In the genomic region with DNA sequence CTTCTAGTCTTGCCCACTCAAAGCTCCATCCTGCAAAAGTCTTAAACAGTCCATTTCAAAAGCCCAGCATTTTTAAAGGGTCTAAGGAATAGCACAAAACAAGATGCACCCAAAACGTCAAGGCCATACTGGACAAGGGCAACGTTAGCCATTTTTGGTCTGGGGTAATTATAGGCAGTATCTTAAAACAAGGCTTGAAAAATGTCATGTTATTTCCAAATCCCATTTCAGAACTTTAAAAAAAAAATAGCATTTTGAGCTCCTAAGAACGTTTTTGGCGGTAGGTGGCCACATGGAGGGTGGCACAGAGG, we compare ENCODE assay signal across 8 cellular contexts. TPM values are rescaled to one million over a fixed set of nuclear protein-coding genes. Genes with fewer than 3 reads are reported as not detected.
DNase-seq lines count a peak whose midpoint lies in the region; ATAC-seq, FAIRE-seq and TF ChIP-seq lines count a peak whose summit lies in the region.

No MANE protein-coding gene starts in this region.

- H2AFZ ChIP-seq in ACC112 (ENCODE audit: low read length, unreplicated experiment) (peak overlapping the region; percentile 99), keratinocyte (ENCODE audit: control insufficient read depth, low read length) (peak overlapping the region; percentile 96)

- POLR2A ChIA-PET in activated CD8-positive, alpha-beta T cell treated with anti-CD3 and anti-CD28 coated beads, Interleukin-2, amount 10 ng/mL, durations not matched to agents 7 days and 5 days (lab: Charles Lee) = interaction anchor here (0.8 to 1.0 kb wide), 3 partner anchors 14 to 150 kb away, joined by 3 to 7 read pairs (median 4); no protein-coding TSS in a partner anchor

- H3K9me3 ChIP-seq in keratinocyte (ENCODE audit: control insufficient read depth, low read depth, low read length) (no peaks in the 10 kb centered on the region), tibial nerve (no peaks in the 10 kb centered on the region)

- peak overlapping the region; percentile 88 for H3K9ac ChIP-seq in keratinocyte (ENCODE audit: control insufficient read depth, extremely low read depth, insufficient read depth, low read length)

- DNase-seq in activated CD8-positive, alpha-beta T cell treated with anti-CD3 and anti-CD28 coated beads, Interleukin-2, amount 10 ng/mL, durations not matched to agents 7 days and 5 days = no peak
- DNase-seq in keratinocyte (ENCODE audit: low read depth, low spot score) = no peak
- DNase-seq in tibial nerve (ENCODE audit: low spot score in 2 of 2) = no peak
- DNase-seq in NCI-H524 (lab: John Stamatoyannopoulos, UW) = no peak
- no peak for DNase-seq in amygdala (lab: John Stamatoyannopoulos, UW)
- DNase-seq in stimulated activated naive CD4-positive, alpha-beta T cell treated with Interleukin-2 at 50 U/mL for 16 hours (lab: John Stamatoyannopoulos, UW) = no peak

- H3K36me3 ChIP-seq in ACC112 (ENCODE audit: insufficient read depth, low read length) = peaks cover 9% of the 10 kb centered on the region; the same call in 1 of the 2 replicates
- peaks cover 3 to 7% of the 10 kb centered on the region in 2 experiments for H3K36me3 ChIP-seq in keratinocyte (ENCODE audit: control insufficient read depth in 2 of 2, extremely low read depth in 1 of 2, insufficient read depth in 2 of 2, low read length in 2 of 2)
- no peaks in the 10 kb centered on the region for H3K36me3 ChIP-seq in tibial nerve

- H3K27me3 Mint-ChIP-seq in activated CD8-positive, alpha-beta T cell treated with anti-CD3 and anti-CD28 coated beads, Interleukin-2, amount 10 ng/mL, durations not matched to agents 7 days and 5 days (ENCODE audit: low read depth) = no peaks in the 10 kb centered on the region

- dilution Hi-C loops in keratinocyte (cut with MboI; ENCODE audit: extremely low pct_ligation_motif_present, low sequenced_read_pairs) = no loop called here

- no peak for FAIRE-seq in keratinocyte (lab: Jason Lieb, UNC)

- H3K4me1 ChIP-seq in ACC112 (ENCODE audit: control insufficient read depth, insufficient read depth, low read length, unreplicated experiment) = peaks cover 18% of the 10 kb centered on the region
- H3K4me1 ChIP-seq in keratinocyte (ENCODE audit: control insufficient read depth, extremely low read depth, insufficient read depth, low read length) = peaks cover 21% of the 10 kb centered on the region
- peaks cover 0 to 35% (median 24%) of the 10 kb centered on the region in 4 donors for H3K4me1 ChIP-seq in tibial nerve

- WGBS in tibial nerve, 2 donors = 0 to 2% methylated on average over 4 of the region's 4 CpGs

- TF ChIP-seq CTCF in keratinocyte (optimal IDR thresholded peaks at IDR 0.05 in 1 of 3, IDR thresholded peaks at IDR 0.05 in 1 of 3, conservative IDR thresholded peaks at IDR 0.05 in 1 of 3; ENCODE audit: extremely low read depth in 1 of 3, insufficient read depth in 2 of 3, low read length in 3 of 3) = peak in 1 of 3 experiments; percentile 14
- peak in 1 of 5 experiments; percentile 13 for TF ChIP-seq CTCF in tibial nerve (IDR thresholded peaks at IDR 0.05)

- peak overlapping the region; percentile 91 for H3K4me3 ChIP-seq in ACC112 (ENCODE audit: low read depth, low read length)
- peak overlapping the region; percentile 83 to 97 (median 88) for H3K4me3 ChIP-seq in keratinocyte (ENCODE audit: control insufficient read depth in 2 of 3, extremely low read depth in 1 of 3, insufficient read depth in 2 of 3, low read depth in 1 of 3, low read length in 3 of 3)
- H3K4me3 ChIP-seq in tibial nerve = peak overlapping the region; percentile 81 to 99 (median 92)

- H3K4me1 Mint-ChIP-seq in activated CD8-positive, alpha-beta T cell treated with anti-CD3 and anti-CD28 coated beads, Interleukin-2, amount 10 ng/mL, durations not matched to agents 7 days and 5 days (ENCODE audit: low read depth) = peaks cover 40% of the 10 kb centered on the region

- H3K9me1 ChIP-seq in keratinocyte (ENCODE audit: control insufficient read depth, extremely low read depth, insufficient read depth, low read length) = no peaks in the 10 kb centered on the region

- H3K27me3 ChIP-seq in ACC112 (ENCODE audit: insufficient read depth, low read length) (no peaks in the 10 kb centered on the region), keratinocyte (ENCODE audit: control insufficient read depth, extremely low read depth, insufficient read depth, low read length) (no peaks in the 10 kb centered on the region), tibial nerve (no peaks in the 10 kb centered on the region)

- peaks cover 26% of the 10 kb centered on the region for H3K36me3 Mint-ChIP-seq in activated CD8-positive, alpha-beta T cell treated with anti-CD3 and anti-CD28 coated beads, Interleukin-2, amount 10 ng/mL, durations not matched to agents 7 days and 5 days (ENCODE audit: low read depth)

- H3K27ac ChIP-seq in ACC112 (ENCODE audit: low read depth, low read length) (peak overlapping the region; percentile 89), keratinocyte (ENCODE audit: control insufficient read depth, insufficient read depth, low read length) (peak overlapping the region; percentile 90), tibial nerve (peak overlapping the region; percentile 92 to 100 (median 99))

- H4K20me1 ChIP-seq in keratinocyte (ENCODE audit: control insufficient read depth, extremely low read depth, insufficient read depth, low read length) = peaks cover 22% of the 10 kb centered on the region

- H3K4me3 Mint-ChIP-seq in activated CD8-positive, alpha-beta T cell treated with anti-CD3 and anti-CD28 coated beads, Interleukin-2, amount 10 ng/mL, durations not matched to agents 7 days and 5 days = peak overlapping the region; percentile 88

- peaks cover 46% of the 10 kb centered on the region for H3K79me2 ChIP-seq in ACC112 (ENCODE audit: control insufficient read depth, insufficient read depth, low read length, unreplicated experiment)
- peaks cover 43% of the 10 kb centered on the region for H3K79me2 ChIP-seq in keratinocyte (ENCODE audit: control insufficient read depth, insufficient read depth, low read length)

- ATAC-seq in GM21619 (IDR thresholded peaks at IDR 0.05; ENCODE audit: unreplicated experiment) = peak; percentile 0
- no peak for ATAC-seq in activated CD8-positive, alpha-beta T cell treated with anti-CD3 and anti-CD28 coated beads, Interleukin-2, amount 10 ng/mL, durations not matched to agents 7 days and 5 days

- peak overlapping the region; percentile 94 for H3K27ac Mint-ChIP-seq in activated CD8-positive, alpha-beta T cell treated with anti-CD3 and anti-CD28 coated beads, Interleukin-2, amount 10 ng/mL, durations not matched to agents 7 days and 5 days

- no peaks in the 10 kb centered on the region for H3K9me3 Mint-ChIP-seq in activated CD8-positive, alpha-beta T cell treated with anti-CD3 and anti-CD28 coated beads, Interleukin-2, amount 10 ng/mL, durations not matched to agents 7 days and 5 days (ENCODE audit: insufficient read depth)

- no peak for TF ChIP-seq POLR2A in tibial nerve (IDR thresholded peaks at IDR 0.05)

- no peak for TF ChIP-seq EP300 in tibial nerve (IDR thresholded peaks at IDR 0.05)

- CTCF ChIA-PET in activated CD8-positive, alpha-beta T cell treated with anti-CD3 and anti-CD28 coated beads, Interleukin-2, amount 10 ng/mL, durations not matched to agents 7 days and 5 days (lab: Charles Lee) = interaction anchor here (0.8 to 2.0 kb wide), 9 partner anchors 9 to 554 kb away, joined by 3 to 15 read pairs (median 5); partner anchors contain the start of genes CEP135 and SRD5A3

- peak overlapping the region; percentile 86 for H3K4me2 ChIP-seq in keratinocyte (ENCODE audit: control insufficient read depth, extremely low read depth, insufficient read depth, low read depth, low read length)

RNA-seq across cellular contexts. Expression of gene TMEM165, which starts 0.6 kb away (rescaled TPM):
- 10 to 100 TPM; 66.2 to 68.7 TPM for total RNA-seq in activated CD8-positive, alpha-beta T cell treated with anti-CD3 and anti-CD28 coated beads, Interleukin-2, amount 10 ng/mL, durations not matched to agents 7 days and 5 days
- 71.8 to 144 TPM (median 132 TPM) in 3 replicates for polyA plus RNA-seq in keratinocyte
- 80.5 TPM for polyA plus RNA-seq in keratinocyte (2011; ENCODE audit: low read depth)
- 45.7 and 71.7 TPM in 2 replicates for polyA plus RNA-seq in keratinocyte (2011; cell fraction: cytosol; rRNA removed)
- polyA plus RNA-seq in keratinocyte (2011; cell fraction: nucleus; rRNA removed) = 133 and 164 TPM in 2 replicates
- polyA plus RNA-seq in keratinocyte (2012; ENCODE audit: low replicate concordance) = 50.8 and 60.0 TPM in 2 replicates
- 76.7 to 140 TPM (median 112 TPM) in 3 replicates for polyA minus RNA-seq in keratinocyte
- polyA minus RNA-seq in keratinocyte (2011; cell fraction: cytosol; rRNA and poly(A)+ RNA removed) = 61.6 TPM
- polyA minus RNA-seq in keratinocyte (2011; cell fraction: nucleus; rRNA and poly(A)+ RNA removed) = 77.6 and 125 TPM in 2 replicates
- 100 to 1,000 TPM; 167 to 286 (median 236) TPM for total RNA-seq in tibial nerve

RNA-seq across cellular contexts. Expression of gene SRD5A3, which starts 49.1 kb away (rescaled TPM):
- total RNA-seq in activated CD8-positive, alpha-beta T cell treated with anti-CD3 and anti-CD28 coated beads, Interleukin-2, amount 10 ng/mL, durations not matched to agents 7 days and 5 days = 1 to 10 TPM; 6.5 to 8.6 TPM
- 7.3 to 15.9 TPM (median 15.6 TPM) in 3 replicates for polyA plus RNA-seq in keratinocyte
- 3.5 TPM for polyA plus RNA-seq in keratinocyte (2011; ENCODE audit: low read depth)
- 9.0 and 17.5 TPM in 2 replicates for polyA plus RNA-seq in keratinocyte (2011; cell fraction: cytosol; rRNA removed)
- polyA plus RNA-seq in keratinocyte (2011; cell fraction: nucleus; rRNA removed) = 6.5 and 9.2 TPM in 2 replicates
- 8.4 and 13.9 TPM in 2 replicates for polyA plus RNA-seq in keratinocyte (2012; ENCODE audit: low replicate concordance)
- polyA minus RNA-seq in keratinocyte = 7.5 to 15.1 TPM (median 14.3 TPM) in 3 replicates
- 12.1 TPM for polyA minus RNA-seq in keratinocyte (2011; cell fraction: cytosol; rRNA and poly(A)+ RNA removed)
- 2.0 and 4.7 TPM in 2 replicates for polyA minus RNA-seq in keratinocyte (2011; cell fraction: nucleus; rRNA and poly(A)+ RNA removed)
- 10 to 100 TPM in 3 of 4 donors, 1 to 10 TPM in 1; 9.0 to 16.1 (median 12.2) TPM for total RNA-seq in tibial nerve
